1 cellular context compared by ENCODE assay signal in the genomic region with DNA sequence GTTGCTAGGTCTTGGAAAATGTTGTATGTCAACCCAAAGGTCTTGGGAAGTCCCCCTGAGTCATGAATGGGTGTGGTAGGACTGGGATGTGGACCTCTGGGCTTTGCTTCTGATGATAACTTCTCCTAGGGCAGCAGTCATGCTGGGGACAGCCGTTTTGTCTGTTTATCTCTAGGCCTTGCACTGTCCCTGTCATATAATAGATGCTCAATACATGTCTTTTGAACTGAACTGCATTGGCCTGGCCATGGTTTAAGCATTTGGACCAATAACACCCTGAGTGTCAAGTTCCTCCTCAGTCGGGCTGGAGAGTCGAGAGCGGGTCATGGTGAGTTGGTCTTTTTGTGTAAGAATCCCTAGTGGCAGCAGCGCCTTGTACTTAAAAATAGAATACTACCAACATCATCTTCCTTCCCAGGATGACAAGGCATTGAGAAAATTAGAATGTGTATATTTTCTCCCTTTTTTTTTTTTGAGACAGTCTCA.
TF ChIP-seq lines count a peak whose summit lies in the region.

No MANE protein-coding gene starts in this region.

TF ChIP-seq in K562, 482 proteins besides CTCF, POLR2A, EP300 and RAD21 (continues in another document):
- TF ChIP-seq ARID3A (IDR thresholded peaks at IDR 0.05; ENCODE audit: borderline replicate concordance, low read depth, low read length): no peak
- no peak for TF ChIP-seq SIX5 (IDR thresholded peaks at IDR 0.05; ENCODE audit: borderline replicate concordance in 1 of 2, insufficient read depth in 1 of 2, low read depth in 1 of 2, low read length in 2 of 2)
- TF ChIP-seq KAT2B (IDR thresholded peaks at IDR 0.05; ENCODE audit: low read depth, low read length): no peak
- no peak for TF ChIP-seq ZNF561 (CRISPR knock-in tag; conservative IDR thresholded peaks at IDR 0.05)
- TF ChIP-seq BRCA1 (IDR thresholded peaks at IDR 0.05): no peak
- TF ChIP-seq BRCA1 (CRISPR knock-in tag; IDR thresholded peaks at IDR 0.05): no peak
- no peak for TF ChIP-seq ZNF140 (CRISPR knock-in tag; IDR thresholded peaks at IDR 0.05)
- no peak for TF ChIP-seq ZNF318 (IDR thresholded peaks at IDR 0.05; ENCODE audit: borderline replicate concordance in 1 of 2, low read depth in 1 of 2)
- TF ChIP-seq, protein P1, sequence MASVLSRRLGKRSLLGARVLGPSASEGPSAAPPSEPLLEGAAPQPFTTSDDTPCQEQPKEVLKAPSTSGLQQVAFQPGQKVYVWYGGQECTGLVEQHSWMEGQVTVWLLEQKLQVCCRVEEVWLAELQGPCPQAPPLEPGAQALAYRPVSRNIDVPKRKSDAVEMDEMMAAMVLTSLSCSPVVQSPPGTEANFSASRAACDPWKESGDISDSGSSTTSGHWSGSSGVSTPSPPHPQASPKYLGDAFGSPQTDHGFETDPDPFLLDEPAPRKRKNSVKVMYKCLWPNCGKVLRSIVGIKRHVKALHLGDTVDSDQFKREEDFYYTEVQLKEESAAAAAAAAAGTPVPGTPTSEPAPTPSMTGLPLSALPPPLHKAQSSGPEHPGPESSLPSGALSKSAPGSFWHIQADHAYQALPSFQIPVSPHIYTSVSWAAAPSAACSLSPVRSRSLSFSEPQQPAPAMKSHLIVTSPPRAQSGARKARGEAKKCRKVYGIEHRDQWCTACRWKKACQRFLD (CRISPR knock-in tag; IDR thresholded peaks at IDR 0.05): no peak
- no peak; the same call in 1 of the 2 replicates for TF ChIP-seq TRIM28 (IDR thresholded peaks at IDR 0.05)
- no peak for TF ChIP-seq PTTG1 (tag; IDR thresholded peaks at IDR 0.05; ENCODE audit: low read depth)
- TF ChIP-seq TAF7 (tag; IDR thresholded peaks at IDR 0.05): no peak
- no peak for TF ChIP-seq ZKSCAN1 (IDR thresholded peaks at IDR 0.05; ENCODE audit: low read depth, low read length)
- TF ChIP-seq FOXM1 (IDR thresholded peaks at IDR 0.05; ENCODE audit: low read depth): peak; percentile 64; the same call in 1 of the 2 replicates
- TF ChIP-seq FOXM1 (CRISPR knock-in tag; IDR thresholded peaks at IDR 0.05; ENCODE audit: low read depth): no peak
- TF ChIP-seq MEF2D (tag; conservative IDR thresholded peaks at IDR 0.05; ENCODE audit: low read depth): no peak
- no peak for TF ChIP-seq ARHGAP35 (IDR thresholded peaks at IDR 0.05; ENCODE audit: partially characterized antibody)
- 0 out of 2 replicates have a peak, but pooled peaks have one; percentile 30 for TF ChIP-seq LCOR (CRISPR knock-in tag; IDR thresholded peaks at IDR 0.05)
- TF ChIP-seq ZNF436 (CRISPR knock-in tag; IDR thresholded peaks at IDR 0.05): no peak
- TF ChIP-seq RERE (CRISPR knock-in tag; IDR thresholded peaks at IDR 0.05; ENCODE audit: borderline replicate concordance): no peak
- no peak for TF ChIP-seq BRD4 (IDR thresholded peaks at IDR 0.05)
- no peak for TF ChIP-seq ZSCAN32 (CRISPR knock-in tag; IDR thresholded peaks at IDR 0.05)
- TF ChIP-seq, protein P2, sequence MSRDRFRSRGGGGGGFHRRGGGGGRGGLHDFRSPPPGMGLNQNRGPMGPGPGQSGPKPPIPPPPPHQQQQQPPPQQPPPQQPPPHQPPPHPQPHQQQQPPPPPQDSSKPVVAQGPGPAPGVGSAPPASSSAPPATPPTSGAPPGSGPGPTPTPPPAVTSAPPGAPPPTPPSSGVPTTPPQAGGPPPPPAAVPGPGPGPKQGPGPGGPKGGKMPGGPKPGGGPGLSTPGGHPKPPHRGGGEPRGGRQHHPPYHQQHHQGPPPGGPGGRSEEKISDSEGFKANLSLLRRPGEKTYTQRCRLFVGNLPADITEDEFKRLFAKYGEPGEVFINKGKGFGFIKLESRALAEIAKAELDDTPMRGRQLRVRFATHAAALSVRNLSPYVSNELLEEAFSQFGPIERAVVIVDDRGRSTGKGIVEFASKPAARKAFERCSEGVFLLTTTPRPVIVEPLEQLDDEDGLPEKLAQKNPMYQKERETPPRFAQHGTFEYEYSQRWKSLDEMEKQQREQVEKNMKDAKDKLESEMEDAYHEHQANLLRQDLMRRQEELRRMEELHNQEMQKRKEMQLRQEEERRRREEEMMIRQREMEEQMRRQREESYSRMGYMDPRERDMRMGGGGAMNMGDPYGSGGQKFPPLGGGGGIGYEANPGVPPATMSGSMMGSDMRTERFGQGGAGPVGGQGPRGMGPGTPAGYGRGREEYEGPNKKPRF (IDR thresholded peaks at IDR 0.05; ENCODE audit: low read depth, low read length): no peak
- TF ChIP-seq HLTF (IDR thresholded peaks at IDR 0.05): no peak
- no peak for TF ChIP-seq HNRNPH1 (optimal IDR thresholded peaks at IDR 0.05; ENCODE audit: low read depth, low read length)
- TF ChIP-seq ZNF239 (CRISPR knock-in tag; IDR thresholded peaks at IDR 0.05): no peak
- TF ChIP-seq ZNF583 (CRISPR knock-in tag; IDR thresholded peaks at IDR 0.05): no peak
- no peak for TF ChIP-seq TAF15 (IDR thresholded peaks at IDR 0.05; ENCODE audit: low read depth, low read length)
- TF ChIP-seq XRCC5 (IDR thresholded peaks at IDR 0.05; ENCODE audit: low read depth, low read length): no peak
- no peak for TF ChIP-seq DIDO1 (tag; IDR thresholded peaks at IDR 0.05; ENCODE audit: low read depth)
- TF ChIP-seq ZFP30 (CRISPR knock-in tag; IDR thresholded peaks at IDR 0.05; ENCODE audit: borderline replicate concordance): no peak
- no peak for TF ChIP-seq ZNF224 (CRISPR knock-in tag; IDR thresholded peaks at IDR 0.05)
- no peak for TF ChIP-seq ZNF518B (CRISPR knock-in tag; IDR thresholded peaks at IDR 0.05)
- TF ChIP-seq FOXJ3 (CRISPR knock-in tag; IDR thresholded peaks at IDR 0.05): no peak
- no peak for TF ChIP-seq CBX1 (IDR thresholded peaks at IDR 0.05; ENCODE audit: low read depth)
- TF ChIP-seq KLF1 (tag; IDR thresholded peaks at IDR 0.05): peak; percentile 47; the same call in 1 of the 2 replicates
- no peak for TF ChIP-seq FOXK1 (CRISPR knock-in tag; IDR thresholded peaks at IDR 0.05; ENCODE audit: borderline replicate concordance)
- TF ChIP-seq SMARCC2 (IDR thresholded peaks at IDR 0.05; ENCODE audit: low read depth): 0 out of 2 replicates have a peak, but pooled peaks have one; percentile 52
